Comparison of ENCODE assay signal across 1 cellular context in genomic region chr4:40822781-40823180, GRCh38.
TF ChIP-seq lines count a peak whose summit lies in the region.

No MANE protein-coding gene starts in this region.

TF ChIP-seq in WTC11, 78 proteins besides CTCF, POLR2A, EP300 and RAD21 (continued from another document):
- TF ChIP-seq ARID4B (CRISPR knock-in tag; IDR thresholded peaks at IDR 0.05; ENCODE audit: borderline replicate concordance), result no peak
- 0 out of 2 replicates have a peak, but pooled peaks have one; percentile 4 for TF ChIP-seq ZNF121 (CRISPR knock-in tag; IDR thresholded peaks at IDR 0.05)
